8 cellular contexts compared by ENCODE assay signal in the genomic region with DNA sequence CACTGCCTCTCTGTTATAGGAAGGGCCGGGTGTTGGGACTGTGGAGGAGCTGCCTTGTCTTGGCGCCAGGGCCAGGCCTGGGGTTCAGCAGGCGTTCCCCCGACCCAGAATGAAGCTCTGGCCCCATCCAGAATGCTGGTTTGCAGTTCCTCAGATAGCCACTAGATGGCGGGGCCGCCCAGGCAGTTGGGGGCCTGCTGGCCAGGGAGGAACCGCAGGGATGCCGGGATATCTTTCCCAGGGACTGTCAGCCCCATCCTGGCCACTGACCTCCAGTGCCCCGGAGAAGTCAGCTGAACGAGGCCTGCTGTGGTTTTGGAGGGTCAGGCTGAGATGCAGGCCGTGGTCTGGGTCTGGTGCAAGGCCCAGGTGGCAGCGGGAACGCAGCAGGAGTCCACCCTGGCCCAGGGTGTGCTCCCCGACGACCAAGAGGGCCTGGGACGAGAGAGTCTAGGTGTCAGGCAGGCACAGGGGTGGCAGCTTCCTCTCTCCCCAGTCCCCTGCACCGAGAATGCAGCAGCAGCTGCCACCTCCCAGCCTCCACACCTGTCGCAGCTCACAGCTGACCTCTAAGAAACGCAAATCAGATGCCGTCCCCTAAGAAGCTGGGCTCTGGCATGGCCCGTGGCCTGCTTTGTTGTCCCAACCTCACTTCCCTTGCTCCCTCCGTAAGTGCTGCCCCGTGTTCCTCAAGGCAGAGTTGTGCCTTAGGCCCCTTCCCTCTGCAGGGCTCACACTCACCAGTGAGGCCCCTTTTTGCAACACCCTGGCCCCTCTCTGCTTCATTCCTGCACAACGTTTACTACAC. TPM values are rescaled to one million over a fixed set of nuclear protein-coding genes. Genes with fewer than 3 reads are reported as not detected.
DNase-seq lines count a peak whose midpoint lies in the region; ATAC-seq and TF ChIP-seq lines count a peak whose summit lies in the region.

No MANE protein-coding gene starts in this region.

- TF ChIP-seq POLR2A in breast epithelium (IDR thresholded peaks at IDR 0.05) = no peak

- intact Hi-C loops in breast epithelium (cut with DNase I; ENCODE audit: low total_unique reads) = no loop called here

- DNase-seq in NCI-H1417 (lab: John Stamatoyannopoulos, UW) (peak; percentile 28 to 76 (median 51)), NCI-H1417 treated with DMSO at 0.1 percent for 48 hours (lab: John Stamatoyannopoulos, UW) (no peak), NCI-H1105 (lab: John Stamatoyannopoulos, UW) (peak; percentile 53), breast epithelium (ENCODE audit: low spot score in 2 of 2) (peak; percentile 44 to 68), islet precursor cell (peak; percentile 87)
- peak; percentile 38 to 62 for DNase-seq in stimulated activated CD4-positive, alpha-beta T cell treated with anti-CD3 and anti-CD28 coated beads, Interleukin-15, amount 100 ng/mL, for 48 hours (ENCODE audit: low read depth in 2 of 2)

- H3K4me3 ChIP-seq in WI38 (ENCODE audit: low read depth, low read length) (no peak overlapping the region), breast epithelium (no peak overlapping the region)

- H3K27ac ChIP-seq in breast epithelium = no peak overlapping the region

- H3K9me3 ChIP-seq in breast epithelium = no peaks in the 10 kb centered on the region

- no peak for ATAC-seq in HG02852 (IDR thresholded peaks at IDR 0.05; ENCODE audit: unreplicated experiment)

- TF ChIP-seq CTCF in WI38 (IDR thresholded peaks at IDR 0.05; ENCODE audit: low read depth, low read length) (peak; percentile 98), breast epithelium (IDR thresholded peaks at IDR 0.05) (peak; percentile 97 to 98 (median 98))

- H3K27me3 ChIP-seq in breast epithelium = no peaks in the 10 kb centered on the region

- H3K4me1 ChIP-seq in breast epithelium = no peaks in the 10 kb centered on the region

- no peaks in the 10 kb centered on the region for H3K36me3 ChIP-seq in breast epithelium

RNA-seq across cellular contexts. Expression of gene RMI2, which starts 51.2 kb away (rescaled TPM):
- 1 to 10 TPM in 1 of 3 donors, under 1 TPM in 2; 0.16 to 1.6 (median 0.33) TPM for total RNA-seq in breast epithelium
